In genomic region chr18:71022389-71022788, GRCh38 we compare ENCODE assay signal across 28 cellular contexts.
"Had no signal": no experiment of that assay in that cellular context is flagged by ENCODE, and none has a peak within 500 bp of the region (broad histone marks: within the 10 kb centered on the region; RNA-seq: fewer than 3 reads in every experiment).

No MANE protein-coding gene starts in this region.

- H3K27ac Mint-ChIP-seq: dendritic cell treated with granulocyte-macrophage colony-stimulating factor and Interleukin-4, amounts not matched to agents 40 ng/mL and 50 ng/mL, for 4 days; effector memory CD8-positive, alpha-beta T cell; endodermal cell had no signal

- H3K79me2 ChIP-seq: hepatocyte had no signal

- DNase-seq: colonic mucosa; cortex of kidney; dorsolateral prefrontal cortex; effector CD4-positive, alpha-beta T cell; effector CD8-positive, alpha-beta T cell; effector memory CD4-positive, alpha-beta T cell; effector memory CD8-positive, alpha-beta T cell; endodermal cell; erythroblast; esophagus squamous epithelium; foreskin fibroblast; foreskin keratinocyte; foreskin melanocyte; gastrocnemius medialis; glutamatergic neuron; head of caudate nucleus; heart left ventricle; heart right ventricle had no signal

- H2AFZ ChIP-seq: hepatocyte had no signal

- ATAC-seq: effector memory CD8-positive, alpha-beta T cell; esophagus mucosa; foreskin keratinocyte; gastrocnemius medialis; gastroesophageal sphincter; heart left ventricle; heart right ventricle had no signal

- FAIRE-seq: colon, endometrium, frontal cortex had no signal

- H3K9me3 ChIP-seq: colonic mucosa, esophagus muscularis mucosa, gastrocnemius medialis, gastroesophageal sphincter had no signal

- H3K4me2 ChIP-seq: hepatocyte had no signal

- H3K4me1 Mint-ChIP-seq: endodermal cell had no signal

- H3K36me3 ChIP-seq: colonic mucosa, esophagus muscularis mucosa, esophagus squamous epithelium, gastrocnemius medialis, gastroesophageal sphincter, heart left ventricle, heart right ventricle had no signal

- H3K4me3 Mint-ChIP-seq: dendritic cell treated with granulocyte-macrophage colony-stimulating factor and Interleukin-4, amounts not matched to agents 40 ng/mL and 50 ng/mL, for 4 days; effector memory CD8-positive, alpha-beta T cell; endodermal cell had no signal

- H3K4me3 ChIP-seq: colonic mucosa, coronary artery, dorsolateral prefrontal cortex, esophagus muscularis mucosa, esophagus squamous epithelium, gastrocnemius medialis, gastroesophageal sphincter, heart left ventricle, heart right ventricle, hepatocyte had no signal

- H3K27me3 Mint-ChIP-seq: dendritic cell treated with granulocyte-macrophage colony-stimulating factor and Interleukin-4, amounts not matched to agents 40 ng/mL and 50 ng/mL, for 4 days; effector memory CD8-positive, alpha-beta T cell had no signal

- H3K4me1 ChIP-seq: colonic mucosa, esophagus muscularis mucosa, esophagus squamous epithelium, foreskin keratinocyte, gastrocnemius medialis, gastroesophageal sphincter, heart left ventricle, heart right ventricle had no signal

- H3K27ac ChIP-seq: colonic mucosa, coronary artery, dorsolateral prefrontal cortex, epithelial cell of prostate, esophagus muscularis mucosa, esophagus squamous epithelium, foreskin keratinocyte, gastrocnemius medialis, gastroesophageal sphincter, heart left ventricle, heart right ventricle, hepatocyte had no signal

- H3K27me3 ChIP-seq: colonic mucosa, dorsolateral prefrontal cortex, esophagus muscularis mucosa, esophagus squamous epithelium, foreskin keratinocyte, gastrocnemius medialis, gastroesophageal sphincter, heart left ventricle, heart right ventricle, hepatocyte had no signal
